In genomic region chr1:8097908-8098307, GRCh38 we compare ENCODE assay signal across 10 cellular contexts.
A peak's percentile ranks its signal among the peaks of the same experiment; 100 is the strongest.
DNase-seq lines count a peak whose midpoint lies in the region; ATAC-seq and TF ChIP-seq lines count a peak whose summit lies in the region.
"Had no signal": no experiment of that assay in that cellular context is flagged by ENCODE, and none has a peak within 500 bp of the region (broad histone marks: within the 10 kb centered on the region; RNA-seq: fewer than 3 reads in every experiment).

No MANE protein-coding gene starts in this region.

- no peaks in the 10 kb centered on the region for H3K9me3 Mint-ChIP-seq in GM23338
- H3K9me3 Mint-ChIP-seq in endothelial cell (ENCODE audit: unreplicated experiment): no peaks in the 10 kb centered on the region
- H3K9me3 Mint-ChIP-seq: stimulated activated naive CD8-positive, alpha-beta T cell treated with anti-CD3 and anti-CD28 coated beads, Interleukin-15, Interleukin-2, amounts not matched to agents 100 ng/mL and 50 ng/mL, for 24 hours had no signal

- DNase-seq in AG04450 (ENCODE audit: low read depth, low spot score) (no peak), GM23338 (ENCODE audit: low spot score) (no peak), breast epithelium (ENCODE audit: low spot score in 2 of 2) (no peak), osteoblast (ENCODE audit: insufficient read length, low spot score, missing footprints) (no peak), cerebellar nuclear complex (lab: John Stamatoyannopoulos, UW) (no peak), endothelial cell (ENCODE audit: low spot score) (no peak), DMS 273 (lab: John Stamatoyannopoulos, UW; ENCODE audit: unreplicated experiment) (no peak)
- DNase-seq: activated CD8-positive, alpha-beta T cell treated with anti-CD3 and anti-CD28 coated beads, Interleukin-2, amount 10 ng/mL, durations not matched to agents 7 days and 5 days had no signal

- POLR2A ChIA-PET in AG04450 (lab: Yijun Ruan, JAX): interaction anchor here (0.6 to 1.2 kb wide), 5 partner anchors 15 to 93 kb away, joined by 3 to 7 read pairs (median 4); no protein-coding TSS in a partner anchor

- intact Hi-C loops in breast epithelium (cut with DNase I; ENCODE audit: low total_unique reads): no loop called here

- H3K27me3 Mint-ChIP-seq in GM23338 (ENCODE audit: insufficient read depth, low read depth, poor library complexity) (peaks cover 2% of the 10 kb centered on the region), endothelial cell (ENCODE audit: unreplicated experiment) (peaks cover 4% of the 10 kb centered on the region)

- no peak overlapping the region for H3K27ac Mint-ChIP-seq in GM23338
- no peak overlapping the region for H3K27ac Mint-ChIP-seq in endothelial cell (ENCODE audit: unreplicated experiment)
- H3K27ac Mint-ChIP-seq: activated CD8-positive, alpha-beta T cell treated with anti-CD3 and anti-CD28 coated beads, Interleukin-2, amount 10 ng/mL, durations not matched to agents 7 days and 5 days had no signal

- no peak for TF ChIP-seq POLR2A in breast epithelium (IDR thresholded peaks at IDR 0.05)

- no peak overlapping the region for H3K4me3 Mint-ChIP-seq in GM23338
- no peak overlapping the region for H3K4me3 Mint-ChIP-seq in endothelial cell (ENCODE audit: unreplicated experiment)
- H3K4me3 Mint-ChIP-seq: activated CD8-positive, alpha-beta T cell treated with anti-CD3 and anti-CD28 coated beads, Interleukin-2, amount 10 ng/mL, durations not matched to agents 7 days and 5 days had no signal

- no peak for TF ChIP-seq CTCF in AG04450 (IDR thresholded peaks at IDR 0.05; ENCODE audit: low read depth, low read length)
- no peak for TF ChIP-seq CTCF in GM23338 (conservative IDR thresholded peaks at IDR 0.05; ENCODE audit: low read depth in 2 of 2)
- no peak for TF ChIP-seq CTCF in breast epithelium (IDR thresholded peaks at IDR 0.05)
- no peak for TF ChIP-seq CTCF in osteoblast (IDR thresholded peaks at IDR 0.05; ENCODE audit: extremely low read depth, low read depth, low read length)
- no peak for TF ChIP-seq CTCF in endothelial cell (IDR thresholded peaks at IDR 0.05; ENCODE audit: unreplicated experiment)

- H3K36me3 Mint-ChIP-seq in GM23338 (ENCODE audit: low read depth) (no peaks in the 10 kb centered on the region), endothelial cell (ENCODE audit: low read depth, unreplicated experiment) (no peaks in the 10 kb centered on the region)

- CTCF ChIA-PET in AG04450 (lab: Charles Lee): interaction anchor here (0.7 to 1.7 kb wide), 3 partner anchors 21 to 216 kb away, joined by 3 to 7 read pairs (median 3); no protein-coding TSS in a partner anchor

- H3K4me3 ChIP-seq in AG04450 (ENCODE audit: low read depth, low read length) (no peak overlapping the region), GM23338 (no peak overlapping the region), breast epithelium (no peak overlapping the region), osteoblast (ENCODE audit: insufficient read depth, low read length) (no peak overlapping the region)

- H3K27me3 ChIP-seq in AG04450 (ENCODE audit: control insufficient read depth, insufficient read depth, low read length) (no peaks in the 10 kb centered on the region), GM23338 (ENCODE audit: insufficient read depth) (no peaks in the 10 kb centered on the region), breast epithelium (no peaks in the 10 kb centered on the region), osteoblast (ENCODE audit: insufficient read depth, low read length) (no peaks in the 10 kb centered on the region)

- H3K9me2 ChIP-seq in GM23338 (ENCODE audit: insufficient read depth): 0 out of 2 replicates have a peak, but pooled peaks cover 4% of the 10 kb centered on the region

- no peak for ATAC-seq in GM23338
- no peak for ATAC-seq in GM18909 (IDR thresholded peaks at IDR 0.05; ENCODE audit: poor library complexity, unreplicated experiment)

- no peaks in the 10 kb centered on the region for H3K4me1 ChIP-seq in GM23338 (ENCODE audit: insufficient read depth)
- no peaks in the 10 kb centered on the region for H3K4me1 ChIP-seq in breast epithelium
- peaks cover 45% of the 10 kb centered on the region for H3K4me1 ChIP-seq in osteoblast (ENCODE audit: insufficient read depth, low read length)

- H3K9me3 ChIP-seq in AG04450 (ENCODE audit: control insufficient read depth, insufficient read depth, low read length) (no peaks in the 10 kb centered on the region), breast epithelium (no peaks in the 10 kb centered on the region), osteoblast (ENCODE audit: low read depth, low read length) (no peaks in the 10 kb centered on the region)

- H3K4me2 ChIP-seq in GM23338: no peak overlapping the region
- peak overlapping the region; percentile 12 for H3K4me2 ChIP-seq in osteoblast (ENCODE audit: insufficient read depth, low read length)

- no peaks in the 10 kb centered on the region for H3K36me3 ChIP-seq in GM23338 (ENCODE audit: insufficient read depth)
- no peaks in the 10 kb centered on the region for H3K36me3 ChIP-seq in breast epithelium
- H3K36me3 ChIP-seq in osteoblast (ENCODE audit: insufficient read depth, low read length): no peaks in the 10 kb centered on the region

- H3F3A ChIP-seq in GM23338 (replicated peaks; ENCODE audit: low read depth): no peaks in the 10 kb centered on the region

- peak overlapping the region; percentile 82 for H3K27ac ChIP-seq in AG04450 (ENCODE audit: low read depth, low read length)
- H3K27ac ChIP-seq in GM23338 (ENCODE audit: low read depth): no peak overlapping the region
- H3K27ac ChIP-seq in breast epithelium: peak overlapping the region; percentile 83 to 89
- peak overlapping the region; percentile 97 for H3K27ac ChIP-seq in osteoblast (ENCODE audit: low read depth, low read length)

- H4K20me1 ChIP-seq in GM23338 (replicated peaks; ENCODE audit: insufficient read depth) (no peaks in the 10 kb centered on the region), osteoblast (ENCODE audit: insufficient read depth, low read length) (no peaks in the 10 kb centered on the region)

- 0 out of 2 replicates have a peak overlapping the region, but pooled peaks have one; percentile 26 for H2AFZ ChIP-seq in GM23338
- H2AFZ ChIP-seq in osteoblast (ENCODE audit: low read length): peak overlapping the region; percentile 17

- H3K79me2 ChIP-seq in GM23338 (replicated peaks; ENCODE audit: insufficient read depth) (no peaks in the 10 kb centered on the region), osteoblast (ENCODE audit: insufficient read depth, low read length) (no peaks in the 10 kb centered on the region)

- H3K4me1 Mint-ChIP-seq in GM23338 (peaks cover 5% of the 10 kb centered on the region), endothelial cell (ENCODE audit: unreplicated experiment) (peaks cover 6% of the 10 kb centered on the region)

TF ChIP-seq in GM23338, 12 proteins besides CTCF, POLR2A, EP300 and RAD21 (continues in another document):
- TF ChIP-seq STAT1 (IDR thresholded peaks at IDR 0.05; ENCODE audit: unreplicated experiment) (no peak), ETS1 (IDR thresholded peaks at IDR 0.05) (no peak), EZH2phosphoT487 (IDR thresholded peaks at IDR 0.05; ENCODE audit: unreplicated experiment) (no peak), EZH2 (IDR thresholded peaks at IDR 0.05; ENCODE audit: low read depth, unreplicated experiment) (no peak), NANOG (IDR thresholded peaks at IDR 0.05; ENCODE audit: borderline replicate concordance) (no peak), JUNB (IDR thresholded peaks at IDR 0.05; ENCODE audit: unreplicated experiment) (no peak), ZNF331 (CRISPR knock-in tag; IDR thresholded peaks at IDR 0.05; ENCODE audit: low read depth) (no peak), CREB1 (CRISPR knock-in tag; IDR thresholded peaks at IDR 0.05; ENCODE audit: low read depth) (no peak)
